Comparison of ENCODE assay signal across 27 cellular contexts in the genomic region with DNA sequence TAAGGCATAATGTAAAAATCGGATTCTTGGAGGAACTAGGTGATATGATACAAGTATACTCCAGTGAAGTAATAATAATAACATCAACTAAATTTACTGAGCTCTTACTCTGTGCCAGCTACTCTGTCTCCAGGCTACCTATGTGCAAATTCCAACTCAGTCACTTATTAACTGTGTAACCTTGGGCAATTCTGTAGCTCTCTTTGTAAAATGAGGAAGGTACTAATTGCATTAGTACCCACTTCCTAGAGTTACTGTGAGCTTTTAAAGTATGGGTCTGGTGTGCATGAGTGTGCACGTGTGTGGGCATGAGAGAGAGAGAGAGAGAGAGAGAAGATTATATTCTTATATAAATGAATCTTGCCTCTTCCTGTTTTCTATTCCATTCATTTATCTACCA.
"Had no signal": no experiment of that assay in that cellular context is flagged by ENCODE, and none has a peak within 500 bp of the region (broad histone marks: within the 10 kb centered on the region; RNA-seq: fewer than 3 reads in every experiment).

No MANE protein-coding gene starts in this region.

- H3K27ac Mint-ChIP-seq: activated CD4-positive, alpha-beta memory T cell treated with anti-CD3 and anti-CD28 coated beads for 36 hours; activated naive CD4-positive, alpha-beta T cell treated with anti-CD3 and anti-CD28 coated beads, Interleukin-2, amount 50 U/mL, for 72 hours; activated naive CD8-positive, alpha-beta T cell treated with anti-CD3 and anti-CD28 coated beads, Interleukin-2, amount 50 U/mL, for 24 hours; brain; T-helper 1 cell treated with Interleukin-12 subunit alpha and Interleukin-12 subunit beta and Interleukin-4 antibody, amounts not matched to agents 30 μg/mL and 1 μg/mL, for 36 hours; WTC11 had no signal

- H3K4me1 ChIP-seq: ascending aorta had no signal

- ATAC-seq: activated naive CD4-positive, alpha-beta T cell treated with anti-CD3 and anti-CD28 coated beads, Interleukin-2, amount 50 U/mL, for 72 hours; activated naive CD8-positive, alpha-beta T cell treated with anti-CD3 and anti-CD28 coated beads, Interleukin-2, amount 50 U/mL, for 24 hours; activated T-cell treated with anti-CD3 and anti-CD28 coated beads, Interleukin-2, amount 50 U/mL, for 4 hours; PC-3; WTC11 had no signal

- H3K27ac ChIP-seq: ascending aorta, SK-N-MC had no signal

- H3K27me3 ChIP-seq: ascending aorta had no signal

- H3K4me3 ChIP-seq: ascending aorta, SK-N-MC had no signal

- H3K4me1 Mint-ChIP-seq: activated naive CD8-positive, alpha-beta T cell treated with anti-CD3 and anti-CD28 coated beads, Interleukin-2, amount 50 U/mL, for 24 hours; brain; central memory CD8-positive, alpha-beta T cell; WTC11 had no signal

- H3K27me3 Mint-ChIP-seq: activated CD4-positive, alpha-beta memory T cell treated with anti-CD3 and anti-CD28 coated beads for 36 hours; central memory CD8-positive, alpha-beta T cell had no signal

- H3K9me3 Mint-ChIP-seq: activated CD4-positive, alpha-beta memory T cell treated with anti-CD3 and anti-CD28 coated beads for 36 hours; activated naive CD8-positive, alpha-beta T cell treated with anti-CD3 and anti-CD28 coated beads, Interleukin-2, amount 50 U/mL, for 24 hours had no signal

- H3K4me3 Mint-ChIP-seq: activated CD4-positive, alpha-beta memory T cell treated with anti-CD3 and anti-CD28 coated beads for 36 hours; activated naive CD8-positive, alpha-beta T cell treated with anti-CD3 and anti-CD28 coated beads, Interleukin-2, amount 50 U/mL, for 24 hours; activated T-cell treated with anti-CD3 and anti-CD28 coated beads, Interleukin-2, amount 50 U/mL, for 4 hours; brain; central memory CD8-positive, alpha-beta T cell; T-helper 1 cell treated with Interleukin-12 subunit alpha and Interleukin-12 subunit beta and Interleukin-4 antibody, amounts not matched to agents 30 μg/mL and 1 μg/mL, for 36 hours; WTC11 had no signal

- DNase-seq: activated CD4-positive, alpha-beta memory T cell treated with anti-CD3 and anti-CD28 coated beads for 36 hours; activated CD4-positive, alpha-beta T cell treated with anti-CD3 and anti-CD28 coated beads for 48 hours; activated CD4-positive, CD25-positive, alpha-beta regulatory T cell treated with anti-CD3 and anti-CD28 coated beads, Interleukin-2, amount 50 U/mL, for 72 hours; activated CD8-positive, alpha-beta memory T cell treated with anti-CD3 and anti-CD28 coated beads for 24 hours; activated effector memory CD4-positive, alpha-beta T cell treated with anti-CD3 and anti-CD28 coated beads, Interleukin-2, amount 50 U/mL, for 16 hours; activated naive CD4-positive, alpha-beta T cell treated with Interleukin-2 at 50 U/mL for 16 hours; activated naive CD8-positive, alpha-beta T cell treated with anti-CD3 and anti-CD28 coated beads, Interleukin-2, amount 50 U/mL, for 24 hours; activated T-cell treated with anti-CD3 and anti-CD28 coated beads, Interleukin-2, amount 50 U/mL, for 4 hours; amniotic stem cell; Kasumi-1; KBM-7; MV-4-11; NCI-H1092 treated with DMSO at 0.1 percent for 48 hours; NCI-H1436; NCI-H187; NCI-H2081; NCI-H510A treated with DMSO at 0.1 percent for 48 hours; NCI-H69; NK-92 treated with Interleukin-12 subunit alpha and Interleukin-12 subunit beta, amount 100 ng/mL, for 24 hours; PC-3 had no signal

- H3K36me3 ChIP-seq: ascending aorta had no signal

- H3K36me3 Mint-ChIP-seq: activated CD4-positive, alpha-beta memory T cell treated with anti-CD3 and anti-CD28 coated beads for 36 hours; activated naive CD4-positive, alpha-beta T cell treated with anti-CD3 and anti-CD28 coated beads, Interleukin-2, amount 50 U/mL, for 72 hours; brain; WTC11 had no signal

- H3K9me3 ChIP-seq: ascending aorta had no signal
